Comparison of ENCODE assay signal across 11 cellular contexts in the genomic region with DNA sequence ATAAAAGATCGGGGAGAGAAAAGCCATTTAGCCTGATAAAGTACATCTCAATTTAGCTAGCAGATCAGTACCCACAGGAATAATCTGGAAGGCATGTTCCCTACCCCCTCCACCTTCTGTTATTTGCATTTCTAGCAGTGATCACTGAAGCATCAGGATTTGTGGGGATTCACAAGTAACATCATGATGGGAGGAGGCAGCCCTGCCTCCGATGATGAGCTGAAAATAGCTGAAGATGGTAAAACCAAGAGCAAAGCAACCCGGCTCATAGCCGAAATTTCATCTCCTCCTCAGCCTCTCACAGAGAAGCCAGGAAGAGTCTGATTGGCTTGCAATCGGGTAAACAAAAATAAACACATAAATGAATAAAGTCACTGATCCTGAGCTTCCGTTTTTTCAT. TPM values are rescaled to one million over a fixed set of nuclear protein-coding genes. Genes with fewer than 3 reads are reported as not detected.
DNase-seq lines count a peak whose midpoint lies in the region; ATAC-seq and TF ChIP-seq lines count a peak whose summit lies in the region.
"Had no signal": no experiment of that assay in that cellular context is flagged by ENCODE, and none has a peak within 500 bp of the region (broad histone marks: within the 10 kb centered on the region; RNA-seq: fewer than 3 reads in every experiment).

No MANE protein-coding gene starts in this region.

- H3K79me2 ChIP-seq in H9 (ENCODE audit: insufficient read depth, low read length): peaks cover 30% of the 10 kb centered on the region; the same call in 1 of the 2 replicates

- H3K14ac ChIP-seq in H9 (ENCODE audit: insufficient read depth, low read length): no peak overlapping the region

- CTCF ChIA-PET in WTC11 (lab: Charles Lee): interaction anchor here (1.2 kb wide), 1 partner anchor 140 kb away, joined by 3 read pairs; no protein-coding TSS in a partner anchor

- H3K9ac ChIP-seq in H9 (ENCODE audit: extremely low read depth, insufficient read length, low read length): no peak overlapping the region

- H3K4me2 ChIP-seq in H9 (ENCODE audit: insufficient read depth, insufficient read length, low read length): peak overlapping the region; percentile 59

- no peak overlapping the region for H3K56ac ChIP-seq in H9 (ENCODE audit: insufficient read length, low read depth, low read length)

- no peak overlapping the region for H2BK12ac ChIP-seq in H9 (ENCODE audit: insufficient read length, low read depth, low read length)

- H2BK5ac ChIP-seq in H9 (ENCODE audit: insufficient read length, low read length): no peak overlapping the region

- H3K36me3 Mint-ChIP-seq in H9 (ENCODE audit: insufficient read depth in 1 of 3, low read depth in 3 of 3): peaks cover 2 to 9% (median 5%) of the 10 kb centered on the region in 3 experiments; a peak in 4 of 7 replicates
- H3K36me3 Mint-ChIP-seq in WTC11: peaks cover 2% of the 10 kb centered on the region
- no peaks in the 10 kb centered on the region for H3K36me3 Mint-ChIP-seq in immature natural killer cell

- peaks cover 24% of the 10 kb centered on the region for H3K27me3 Mint-ChIP-seq in H9 (ENCODE audit: low read depth)
- H3K27me3 Mint-ChIP-seq in WTC11 (ENCODE audit: low read depth): peaks cover 41% of the 10 kb centered on the region
- peaks cover 5% of the 10 kb centered on the region in 3 donors for H3K27me3 Mint-ChIP-seq in immature natural killer cell (ENCODE audit: low read depth in 3 of 3)

- H3K4me3 Mint-ChIP-seq in H9 (peak overlapping the region; percentile 86 to 97), WTC11 (peak overlapping the region; percentile 96), immature natural killer cell (peak overlapping the region; percentile 38 to 91 (median 68))

- H3K27me3 ChIP-seq in BE2C: no peaks in the 10 kb centered on the region
- no peaks in the 10 kb centered on the region; the same call in 1 of the 2 replicates for H3K27me3 ChIP-seq in H9 (ENCODE audit: insufficient read depth, low read length)
- no peaks in the 10 kb centered on the region for H3K27me3 ChIP-seq in foreskin keratinocyte
- H3K27me3 ChIP-seq: adrenal gland, tibial nerve had no signal

- TF ChIP-seq CTCF in BE2C (IDR thresholded peaks at IDR 0.05; ENCODE audit: low read depth, low read length) (no peak), H9 (conservative IDR thresholded peaks at IDR 0.05) (no peak), WTC11 (IDR thresholded peaks at IDR 0.05) (no peak), foreskin keratinocyte (conservative IDR thresholded peaks at IDR 0.05) (no peak), omental fat pad (IDR thresholded peaks at IDR 0.05) (no peak)

- H3K4me3 ChIP-seq in BE2C (ENCODE audit: low read depth, low read length): peak overlapping the region; percentile 92

- H3K18ac ChIP-seq in H9 (ENCODE audit: insufficient read length, low read depth, low read length): no peak overlapping the region

- H3K4me1 ChIP-seq in BE2C (no peaks in the 10 kb centered on the region; the same call in none of the 2 replicates), H9 (ENCODE audit: insufficient read depth, low read length) (peaks cover 2% of the 10 kb centered on the region; the same call in 1 of the 2 replicates), foreskin keratinocyte (no peaks in the 10 kb centered on the region)

- H2BK20ac ChIP-seq in H9 (ENCODE audit: low read depth, low read length, poor library complexity, severe bottlenecking): no peak overlapping the region

- peaks cover 5% of the 10 kb centered on the region for H3K79me1 ChIP-seq in H9 (ENCODE audit: insufficient read depth, low read depth, low read length, poor library complexity, severe bottlenecking)

- H3K36me3 ChIP-seq in BE2C: no peaks in the 10 kb centered on the region
- H3K36me3 ChIP-seq: adrenal gland had no signal

- H3K9me3 ChIP-seq in BE2C (no peaks in the 10 kb centered on the region), H9 (ENCODE audit: control insufficient read depth, low read depth, low read length) (no peaks in the 10 kb centered on the region)
- H3K9me3 ChIP-seq: adrenal gland, tibial nerve had no signal

- peaks cover 4% of the 10 kb centered on the region for H3K23me2 ChIP-seq in H9 (ENCODE audit: insufficient read length, low read depth, low read length, poor library complexity, severe bottlenecking)

- H4K5ac ChIP-seq in H9 (ENCODE audit: insufficient read length, low read depth, low read length): no peak overlapping the region

- no CpG with 5 or more reads among the region's 6 CpGs for WGBS in H9 (ENCODE audit: extremely low coverage, insufficient read length, low lambda C conversion rate)

- no peak overlapping the region for H2AFZ ChIP-seq in H9 (ENCODE audit: low read length)

- H3T11ph ChIP-seq in H9 (ENCODE audit: low read length): no peak overlapping the region

- no peak overlapping the region for H3K4ac ChIP-seq in H9 (ENCODE audit: low read depth, low read length)

- no peak overlapping the region for H4K8ac ChIP-seq in H9 (replicated peaks; ENCODE audit: insufficient read length, low read depth, low read length)

- H3K9me3 Mint-ChIP-seq in H9 (peaks cover 6 to 9% of the 10 kb centered on the region in 2 experiments), WTC11 (peaks cover 9% of the 10 kb centered on the region), immature natural killer cell (no peaks in the 10 kb centered on the region)

- H4K20me1 ChIP-seq in H9 (ENCODE audit: control insufficient read depth, insufficient read depth, insufficient read length): no peaks in the 10 kb centered on the region

- no peak for DNase-seq in BE2C
- DNase-seq in H9: no peak
- no peak for DNase-seq in WTC11 (ENCODE audit: low spot score)
- no peak for DNase-seq in immature natural killer cell
- no peak for DNase-seq in foreskin keratinocyte
- no peak for DNase-seq in omental fat pad (ENCODE audit: low spot score)
- DNase-seq: adrenal gland had no signal

- H3K27ac ChIP-seq in H9 (ENCODE audit: insufficient read length, low read depth, low read length) (no peak overlapping the region), foreskin keratinocyte (no peak overlapping the region)
- H3K27ac ChIP-seq: SK-N-MC had no signal

- POLR2A ChIA-PET in WTC11 (lab: Charles Lee): interaction anchor here (0.7 kb wide), 1 partner anchor 147 kb away, joined by 6 read pairs; no protein-coding TSS in a partner anchor

- no peak overlapping the region for H4K91ac ChIP-seq in H9 (ENCODE audit: insufficient read length, low read depth, low read length)

- no peak overlapping the region; a peak in 1 of 7 replicates for H3K27ac Mint-ChIP-seq in H9
- H3K27ac Mint-ChIP-seq in WTC11: no peak overlapping the region
- H3K27ac Mint-ChIP-seq in immature natural killer cell: peak overlapping the region in 2 of 6 donors; percentile 31 to 36

- H2BK15ac ChIP-seq in H9 (ENCODE audit: low read depth, low read length): no peak overlapping the region

- no peak overlapping the region for H2AK5ac ChIP-seq in H9 (ENCODE audit: insufficient read length, low read length)

- ATAC-seq in WTC11 (no peak), GM18909 (IDR thresholded peaks at IDR 0.05; ENCODE audit: poor library complexity, unreplicated experiment) (no peak), foreskin keratinocyte (no peak), HG03135 (IDR thresholded peaks at IDR 0.05; ENCODE audit: unreplicated experiment) (no peak), omental fat pad (ENCODE audit: low FRiP score) (no peak)

- H2BK120ac ChIP-seq in H9 (ENCODE audit: low read depth, low read length, poor library complexity, severe bottlenecking): no peak overlapping the region

- no peak overlapping the region for H3K23ac ChIP-seq in H9 (ENCODE audit: insufficient read length, low read depth, low read length)

- H3K4me1 Mint-ChIP-seq in H9 (peaks cover 37 to 38% of the 10 kb centered on the region in 2 experiments), WTC11 (peaks cover 34% of the 10 kb centered on the region), immature natural killer cell (peaks cover 40 to 67% of the 10 kb centered on the region in 2 donors)

TF ChIP-seq in WTC11, 78 proteins besides CTCF, POLR2A, EP300 and RAD21:
- TF ChIP-seq CBFB (CRISPR knock-in tag; IDR thresholded peaks at IDR 0.05; ENCODE audit: low read depth) (no peak), EMX1 (CRISPR knock-in tag; IDR thresholded peaks at IDR 0.05) (no peak), TEAD4 (CRISPR knock-in tag; IDR thresholded peaks at IDR 0.05) (no peak), ATF1 (CRISPR knock-in tag; IDR thresholded peaks at IDR 0.05) (no peak), NFE2L1 (CRISPR knock-in tag; IDR thresholded peaks at IDR 0.05) (no peak)
- TF ChIP-seq, protein P1, sequence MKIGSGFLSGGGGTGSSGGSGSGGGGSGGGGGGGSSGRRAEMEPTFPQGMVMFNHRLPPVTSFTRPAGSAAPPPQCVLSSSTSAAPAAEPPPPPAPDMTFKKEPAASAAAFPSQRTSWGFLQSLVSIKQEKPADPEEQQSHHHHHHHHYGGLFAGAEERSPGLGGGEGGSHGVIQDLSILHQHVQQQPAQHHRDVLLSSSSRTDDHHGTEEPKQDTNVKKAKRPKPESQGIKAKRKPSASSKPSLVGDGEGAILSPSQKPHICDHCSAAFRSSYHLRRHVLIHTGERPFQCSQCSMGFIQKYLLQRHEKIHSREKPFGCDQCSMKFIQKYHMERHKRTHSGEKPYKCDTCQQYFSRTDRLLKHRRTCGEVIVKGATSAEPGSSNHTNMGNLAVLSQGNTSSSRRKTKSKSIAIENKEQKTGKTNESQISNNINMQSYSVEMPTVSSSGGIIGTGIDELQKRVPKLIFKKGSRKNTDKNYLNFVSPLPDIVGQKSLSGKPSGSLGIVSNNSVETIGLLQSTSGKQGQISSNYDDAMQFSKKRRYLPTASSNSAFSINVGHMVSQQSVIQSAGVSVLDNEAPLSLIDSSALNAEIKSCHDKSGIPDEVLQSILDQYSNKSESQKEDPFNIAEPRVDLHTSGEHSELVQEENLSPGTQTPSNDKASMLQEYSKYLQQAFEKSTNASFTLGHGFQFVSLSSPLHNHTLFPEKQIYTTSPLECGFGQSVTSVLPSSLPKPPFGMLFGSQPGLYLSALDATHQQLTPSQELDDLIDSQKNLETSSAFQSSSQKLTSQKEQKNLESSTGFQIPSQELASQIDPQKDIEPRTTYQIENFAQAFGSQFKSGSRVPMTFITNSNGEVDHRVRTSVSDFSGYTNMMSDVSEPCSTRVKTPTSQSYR (CRISPR knock-in tag; IDR thresholded peaks at IDR 0.05): no peak

RNA-seq across cellular contexts. Expression of a gene that starts 2.4 kb away (rescaled TPM):
- 3.3 TPM for polyA plus RNA-seq in BE2C (2012; ENCODE audit: insufficient read depth, insufficient read length, low read depth)
- total RNA-seq in H9 (2021) (8.5 TPM in 2 replicates), WTC11 (2021) (6.7 to 8.6 TPM (median 6.7 TPM) in 3 replicates), foreskin keratinocyte (10.4 and 11.6 TPM in 2 replicates), omental fat pad (1 to 10 TPM; 2.5 to 6.0 (median 4.4) TPM)
- polyA plus RNA-seq in immature natural killer cell (1 to 10 TPM; 1.6 to 2.7 (median 1.8) TPM), foreskin keratinocyte (2.8 and 3.7 TPM in 2 replicates)
